ENCODE assay signal across 8 cellular contexts in genomic region chr15:57667171-57667924, GRCh38. TPM values are rescaled to one million over a fixed set of nuclear protein-coding genes. Genes with fewer than 3 reads are reported as not detected.
DNase-seq lines count a peak whose midpoint lies in the region; TF ChIP-seq lines count a peak whose summit lies in the region.

No MANE protein-coding gene starts in this region.

- POLR2A ChIA-PET in BJ (lab: Charles Lee) = no interaction called here
- POLR2A ChIA-PET in activated CD4-positive, alpha-beta memory T cell treated with anti-CD3 and anti-CD28 coated beads for 36 hours (lab: Charles Lee) = no interaction called here

- no peaks in the 10 kb centered on the region for H3K36me3 Mint-ChIP-seq in endodermal cell (ENCODE audit: low read depth)
- no peaks in the 10 kb centered on the region for H3K36me3 Mint-ChIP-seq in activated CD4-positive, alpha-beta memory T cell treated with anti-CD3 and anti-CD28 coated beads for 36 hours

- no peaks in the 10 kb centered on the region for H3K36me3 ChIP-seq in BJ (ENCODE audit: control insufficient read depth, insufficient read depth, low read length)
- no peaks in the 10 kb centered on the region for H3K36me3 ChIP-seq in Loucy (ENCODE audit: insufficient read depth, low read length)
- no peaks in the 10 kb centered on the region for H3K36me3 ChIP-seq in endodermal cell (ENCODE audit: control insufficient read depth, insufficient read depth, low read length)
- no peaks in the 10 kb centered on the region for H3K36me3 ChIP-seq in mucosa of stomach (ENCODE audit: control insufficient read depth, insufficient read depth, low read length)
- no peaks in the 10 kb centered on the region for H3K36me3 ChIP-seq in spleen

- no peak overlapping the region for H3K4me2 ChIP-seq in Loucy (ENCODE audit: low read depth, low read length, poor library complexity, severe bottlenecking)

- H3K27ac Mint-ChIP-seq in endodermal cell = no peak overlapping the region
- no peak overlapping the region for H3K27ac Mint-ChIP-seq in activated CD4-positive, alpha-beta memory T cell treated with anti-CD3 and anti-CD28 coated beads for 36 hours

- CTCF ChIA-PET in BJ (lab: Yijun Ruan, JAX) = interaction anchor here (0.6 to 2.3 kb wide), 18 partner anchors 8 to 515 kb away, joined by 3 to 11 read pairs (median 4); no protein-coding TSS in a partner anchor
- CTCF ChIA-PET in activated CD4-positive, alpha-beta memory T cell treated with anti-CD3 and anti-CD28 coated beads for 36 hours (lab: Charles Lee) = no interaction called here

- no peak overlapping the region for H2AFZ ChIP-seq in Loucy (ENCODE audit: low read length)

- H3K9me3 ChIP-seq in Loucy (ENCODE audit: insufficient read depth, low read depth, low read length) (no peaks in the 10 kb centered on the region), endodermal cell (ENCODE audit: control insufficient read depth, low read length) (no peaks in the 10 kb centered on the region), mucosa of stomach (ENCODE audit: control insufficient read depth, low read length) (no peaks in the 10 kb centered on the region), spleen (no peaks in the 10 kb centered on the region)

- TF ChIP-seq CTCF in BJ (IDR thresholded peaks at IDR 0.05; ENCODE audit: insufficient read depth, low read depth, low read length) (peak; percentile 54), Loucy (conservative IDR thresholded peaks at IDR 0.05; ENCODE audit: low read length) (0 out of 2 replicates have a peak, but pooled peaks have one; percentile 14), endodermal cell (conservative IDR thresholded peaks at IDR 0.05) (peak; percentile 47), spleen (IDR thresholded peaks at IDR 0.05 in 8 of 11, conservative IDR thresholded peaks at IDR 0.05 in 3 of 11) (peak in 3 of 11 experiments; percentile 17 to 37 (median 22))

- H3K4me3 ChIP-seq in BJ (ENCODE audit: low read depth, low read length) = no peak overlapping the region
- no peak overlapping the region for H3K4me3 ChIP-seq in Loucy (ENCODE audit: low read length, poor library complexity, severe bottlenecking)
- H3K4me3 ChIP-seq in endodermal cell (ENCODE audit: low read length) = no peak overlapping the region
- peak overlapping the region; percentile 17 for H3K4me3 ChIP-seq in mucosa of stomach (ENCODE audit: low read length)
- H3K4me3 ChIP-seq in spleen = no peak overlapping the region

- H3K4me3 Mint-ChIP-seq in endodermal cell = no peak overlapping the region
- H3K4me3 Mint-ChIP-seq in activated CD4-positive, alpha-beta memory T cell treated with anti-CD3 and anti-CD28 coated beads for 36 hours = no peak overlapping the region

- TF ChIP-seq POLR2A in spleen (IDR thresholded peaks at IDR 0.05) = no peak

- no peaks in the 10 kb centered on the region for H3K4me1 Mint-ChIP-seq in endodermal cell
- no peaks in the 10 kb centered on the region for H3K4me1 Mint-ChIP-seq in activated CD4-positive, alpha-beta memory T cell treated with anti-CD3 and anti-CD28 coated beads for 36 hours (ENCODE audit: low read depth)

- intact Hi-C loops in activated CD4-positive, alpha-beta memory T cell treated with anti-CD3 and anti-CD28 coated beads for 36 hours (cut with micrococcal nuclease) = no loop called here
- intact Hi-C loops in spleen (cut with DNase I; ENCODE audit: low total_unique reads) = no loop called here

- H3K27me3 ChIP-seq in BJ (ENCODE audit: control insufficient read depth, insufficient read depth, low read length) (no peaks in the 10 kb centered on the region), Loucy (ENCODE audit: insufficient read depth, low read length, poor library complexity, severe bottlenecking) (peaks cover 23% of the 10 kb centered on the region), endodermal cell (ENCODE audit: control insufficient read depth, insufficient read depth, low read length, poor library complexity, severe bottlenecking) (peaks cover 9% of the 10 kb centered on the region), mucosa of stomach (ENCODE audit: control insufficient read depth, insufficient read depth, low read length) (no peaks in the 10 kb centered on the region), spleen (replicated peaks in 1 of 7) (no peaks in the 10 kb centered on the region)

- no peaks in the 10 kb centered on the region for H3F3A ChIP-seq in Loucy (ENCODE audit: low read depth)

- 77 to 78% methylated on average over 8 to 9 of the region's 10 CpGs for WGBS in endodermal cell (ENCODE audit: insufficient coverage in 1 of 2, insufficient read length in 1 of 2), 2 experiments
- WGBS in spleen, 5 donors = 60 to 80% (median 71%) methylated on average over 10 of the region's 10 CpGs

- H3K4me1 ChIP-seq in Loucy (ENCODE audit: insufficient read depth, low read length, poor library complexity, severe bottlenecking) (no peaks in the 10 kb centered on the region), endodermal cell (ENCODE audit: control insufficient read depth, insufficient read depth, low read length) (no peaks in the 10 kb centered on the region), mucosa of stomach (ENCODE audit: control insufficient read depth, insufficient read depth, low read length) (peaks cover 17% of the 10 kb centered on the region), spleen (peaks cover 0 to 4% (median 0%) of the 10 kb centered on the region in 6 donors)

- peaks cover 9% of the 10 kb centered on the region for H3K27me3 Mint-ChIP-seq in endodermal cell (ENCODE audit: insufficient read depth)
- H3K27me3 Mint-ChIP-seq in activated CD4-positive, alpha-beta memory T cell treated with anti-CD3 and anti-CD28 coated beads for 36 hours = peaks cover 1% of the 10 kb centered on the region

- H3K27ac ChIP-seq in endodermal cell (ENCODE audit: low read depth, low read length) (no peak overlapping the region), spleen (no peak overlapping the region)

- no peaks in the 10 kb centered on the region for H3K79me2 ChIP-seq in Loucy (ENCODE audit: insufficient read depth, low read length)

- H3K9me2 ChIP-seq in Loucy (replicated peaks; ENCODE audit: low read depth, low read length) = no peaks in the 10 kb centered on the region

- DNase-seq in BJ (ENCODE audit: low read depth) (peak; percentile 68), endodermal cell (no peak), NCI-H1694 treated with DMSO at 0.1 percent for 48 hours (lab: John Stamatoyannopoulos, UW) (no peak), GOT3 (lab: John Stamatoyannopoulos, UW) (no peak), spleen (no peak)
- DNase-seq in activated CD4-positive, alpha-beta memory T cell treated with anti-CD3 and anti-CD28 coated beads for 36 hours = no peak

- no peaks in the 10 kb centered on the region for H4K20me1 ChIP-seq in Loucy (ENCODE audit: insufficient read depth, low read length, poor library complexity, severe bottlenecking)

- H3K9ac ChIP-seq in Loucy (ENCODE audit: low read depth, low read length, poor library complexity, severe bottlenecking) (no peak overlapping the region), endodermal cell (ENCODE audit: extremely low read depth, low read length, poor library complexity, severe bottlenecking) (no peak overlapping the region), mucosa of stomach (ENCODE audit: low read length) (no peak overlapping the region)

- H3K9me3 Mint-ChIP-seq in endodermal cell = no peaks in the 10 kb centered on the region
- H3K9me3 Mint-ChIP-seq in activated CD4-positive, alpha-beta memory T cell treated with anti-CD3 and anti-CD28 coated beads for 36 hours = no peaks in the 10 kb centered on the region

RNA-seq across cellular contexts. Expression of gene POLR2M, which starts 39.2 kb away (rescaled TPM):
- polyA plus RNA-seq in BJ (2011; rRNA removed) (87.2 and 126 TPM in 2 replicates), spleen (100 to 1,000 TPM in 1 of 3 donors, 10 to 100 TPM in 2; 33.5 to 163 (median 48.7) TPM)
- 37.2 and 46.3 TPM in 2 replicates for polyA minus RNA-seq in BJ (2011; rRNA and poly(A)+ RNA removed)
- total RNA-seq in endodermal cell (10 to 100 TPM; 58.2 to 62.6 TPM), spleen (100 to 1,000 TPM in 1 of 7 donors, 10 to 100 TPM in 6; 34.1 to 152 (median 73.3) TPM)
- polyA plus RNA-seq in endodermal cell (2013, experiment 1 of 2) = 39.1 TPM
- polyA plus RNA-seq in endodermal cell (2013, experiment 2 of 2) = 34.7 TPM
- 10 to 100 TPM; 84.1 to 86.5 TPM for total RNA-seq in activated CD4-positive, alpha-beta memory T cell treated with anti-CD3 and anti-CD28 coated beads for 36 hours
